In the genomic region with DNA sequence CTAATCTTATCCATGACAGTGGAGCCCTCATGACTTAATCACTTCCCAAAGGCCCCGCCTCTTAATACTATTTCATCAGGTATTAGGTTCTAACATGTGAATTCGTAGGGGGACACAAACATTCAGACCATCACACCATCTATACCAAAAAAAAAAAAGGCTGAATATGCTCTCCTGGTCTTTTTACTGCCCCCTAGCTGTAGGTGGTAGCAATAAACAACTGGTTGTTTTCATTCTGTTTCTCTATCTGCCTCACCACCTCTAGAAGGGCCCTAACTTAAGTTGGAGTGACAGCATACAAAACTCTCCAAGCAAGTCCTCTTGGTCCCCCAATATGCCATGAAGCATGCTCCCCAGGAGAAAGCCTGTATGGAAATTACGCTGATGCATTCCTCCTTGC, we compare ENCODE assay signal across 10 cellular contexts.
DNase-seq lines count a peak whose midpoint lies in the region; ATAC-seq and TF ChIP-seq lines count a peak whose summit lies in the region.
"Had no signal": no experiment of that assay in that cellular context is flagged by ENCODE, and none has a peak within 500 bp of the region (broad histone marks: within the 10 kb centered on the region; RNA-seq: fewer than 3 reads in every experiment).

No MANE protein-coding gene starts in this region.

- peak; percentile 14 for DNase-seq in ELF-1 (ENCODE audit: low read depth, low spot score)
- no peak for DNase-seq in fibroblast of villous mesenchyme (ENCODE audit: low read depth)
- DNase-seq in germinal center (ENCODE audit: low spot score) = no peak
- no peak for DNase-seq in activated T-cell treated with anti-CD3 and anti-CD28 coated beads, Interleukin-2, amount 50 U/mL, for 72 hours
- DNase-seq: activated CD8-positive, alpha-beta memory T cell treated with anti-CD3 and anti-CD28 coated beads, Interleukin-2, amount 50 U/mL, for 48 hours; left ventricle myocardium superior had no signal

- no peaks in the 10 kb centered on the region for H3K36me3 Mint-ChIP-seq in activated T-cell treated with anti-CD3 and anti-CD28 coated beads, Interleukin-2, amount 50 U/mL, for 72 hours (ENCODE audit: insufficient read depth in 2 of 2)

- no peaks in the 10 kb centered on the region for H3K4me1 Mint-ChIP-seq in activated T-cell treated with anti-CD3 and anti-CD28 coated beads, Interleukin-2, amount 50 U/mL, for 72 hours (ENCODE audit: low read depth)

- H3K9me3 Mint-ChIP-seq in activated T-cell treated with anti-CD3 and anti-CD28 coated beads, Interleukin-2, amount 50 U/mL, for 72 hours = no peaks in the 10 kb centered on the region

- TF ChIP-seq CTCF in LNCAP (IDR thresholded peaks at IDR 0.05) (peak; percentile 51), fibroblast of villous mesenchyme (IDR thresholded peaks at IDR 0.05; ENCODE audit: insufficient read depth, low read depth, low read length) (peak; percentile 3)

- ATAC-seq in GM21423 (IDR thresholded peaks at IDR 0.05; ENCODE audit: unreplicated experiment) (peak; percentile 44), GM19023 (IDR thresholded peaks at IDR 0.05; ENCODE audit: unreplicated experiment) (no peak), GM19395 (IDR thresholded peaks at IDR 0.05; ENCODE audit: unreplicated experiment) (no peak)
- no peak for ATAC-seq in activated T-cell treated with anti-CD3 and anti-CD28 coated beads, Interleukin-2, amount 50 U/mL, for 72 hours (replicated peaks in 1 of 2)
- ATAC-seq: left ventricle myocardium superior had no signal

- peaks cover 6% of the 10 kb centered on the region for H3K27me3 Mint-ChIP-seq in activated T-cell treated with anti-CD3 and anti-CD28 coated beads, Interleukin-2, amount 50 U/mL, for 72 hours (ENCODE audit: low read depth)

- no peak overlapping the region for H3K4me3 ChIP-seq in fibroblast of villous mesenchyme (ENCODE audit: low read depth, low read length)

- H3K4me3 Mint-ChIP-seq in activated T-cell treated with anti-CD3 and anti-CD28 coated beads, Interleukin-2, amount 50 U/mL, for 72 hours = no peak overlapping the region

- no peak overlapping the region for H3K27ac Mint-ChIP-seq in activated T-cell treated with anti-CD3 and anti-CD28 coated beads, Interleukin-2, amount 50 U/mL, for 72 hours
